In genomic region chr1:180241716-180242544, GRCh38 we compare ENCODE assay signal across 20 cellular contexts. TPM values are rescaled to one million over a fixed set of nuclear protein-coding genes. Genes with fewer than 3 reads are reported as not detected.
A peak's percentile ranks its signal among the peaks of the same experiment; 100 is the strongest.
DNase-seq lines count a peak whose midpoint lies in the region; ATAC-seq and TF ChIP-seq lines count a peak whose summit lies in the region.
"Had no signal": no experiment of that assay in that cellular context is flagged by ENCODE, and none has a peak within 500 bp of the region (broad histone marks: within the 10 kb centered on the region; RNA-seq: fewer than 3 reads in every experiment).

No MANE protein-coding gene starts in this region.

- H2BK5ac ChIP-seq in IMR-90 (ENCODE audit: low read depth, low read length, poor library complexity, severe bottlenecking): no peak overlapping the region

- H2AFZ ChIP-seq in IMR-90 (replicated peaks; ENCODE audit: low read length, poor library complexity): no peak overlapping the region

- intact Hi-C loops in IMR-90 (cut with micrococcal nuclease): no loop called here

- no peak overlapping the region for H3K4me2 ChIP-seq in IMR-90 (ENCODE audit: low read depth, low read length)
- H3K4me2 ChIP-seq: smooth muscle cell had no signal

- H4K20me1 ChIP-seq in IMR-90 (ENCODE audit: insufficient read depth, low read length): peaks cover 4% of the 10 kb centered on the region; the same call in 1 of the 2 replicates

- H3K56ac ChIP-seq in IMR-90 (ENCODE audit: extremely low read depth, insufficient read depth, low read length): no peak overlapping the region

- no peaks in the 10 kb centered on the region for H3K9me1 ChIP-seq in IMR-90 (ENCODE audit: insufficient read depth, low read length)

- no peak overlapping the region for H3K23ac ChIP-seq in IMR-90 (ENCODE audit: low read depth, low read length)

- POLR2A ChIA-PET in IMR-90 (lab: Charles Lee; ENCODE audit: unreplicated experiment): no interaction called here

- no peak overlapping the region for H3K4ac ChIP-seq in IMR-90 (ENCODE audit: low read depth, low read length)

- no peak overlapping the region for H2BK120ac ChIP-seq in IMR-90 (ENCODE audit: low read depth, low read length)

- in situ Hi-C loops in IMR-90 (cut with MboI; ENCODE audit: low sequenced_read_pairs): no loop called here

- no peaks in the 10 kb centered on the region for H3K79me1 ChIP-seq in IMR-90 (ENCODE audit: low read depth in 1 of 2, low read length in 2 of 2)

- DNase-seq in AML-193 (lab: John Stamatoyannopoulos, UW): peak; percentile 25 to 32
- DNase-seq in IMR-90: peak; percentile 31
- DNase-seq in adipocyte (ENCODE audit: low read depth): peak; percentile 41
- DNase-seq in left kidney (ENCODE audit: low read depth, low spot score): peak; percentile 66
- DNase-seq in NCI-H2227 (lab: John Stamatoyannopoulos, UW; ENCODE audit: unreplicated experiment): no peak
- no peak for DNase-seq in islet precursor cell
- DNase-seq in NCI-H524 (lab: John Stamatoyannopoulos, UW): no peak
- DNase-seq: GF-D8, KG1, naive B cell, NCI-H1436, NCI-H2171 treated with DMSO at 0.1 percent for 48 hours, NCI-H774, T-helper 17 cell, thyroid gland had no signal

- no peak overlapping the region for H2BK15ac ChIP-seq in IMR-90 (ENCODE audit: low read depth, low read length)

- H3K4me3 ChIP-seq in IMR-90 (ENCODE audit: insufficient read depth, low read depth, low read length): no peak overlapping the region
- H3K4me3 ChIP-seq in adipocyte (ENCODE audit: low read length): no peak overlapping the region
- H3K4me3 ChIP-seq: lower lobe of right lung, smooth muscle cell, thyroid gland had no signal

- H3K36me3 ChIP-seq in IMR-90 (ENCODE audit: control insufficient read depth, insufficient read depth, low read length): no peaks in the 10 kb centered on the region
- no peaks in the 10 kb centered on the region for H3K36me3 ChIP-seq in adipocyte (ENCODE audit: control insufficient read depth, insufficient read depth, low read length, severe bottlenecking)
- H3K36me3 ChIP-seq: lower lobe of right lung, thyroid gland had no signal

- H2AK9ac ChIP-seq in IMR-90 (replicated peaks; ENCODE audit: low read depth, low read length, poor library complexity): no peak overlapping the region

- no peak overlapping the region for H2BK20ac ChIP-seq in IMR-90 (ENCODE audit: low read depth, low read length)

- dilution Hi-C loops in IMR-90 (cut with HindIII; ENCODE audit: low sequenced_read_pairs, unreplicated experiment): no loop called here

- WGBS in IMR-90 (ENCODE audit: extremely low coverage in 2 of 2, insufficient read length in 1 of 2), 2 experiments: 80% methylated on average over 7 of the region's 8 CpGs; no CpG with 5 or more reads in 1 of the 2 experiments

- H3K14ac ChIP-seq in IMR-90 (replicated peaks; ENCODE audit: low read depth, low read length): no peak overlapping the region

- ATAC-seq in IMR-90 (ENCODE audit: low read depth) (peak; percentile 72), HG03442 (IDR thresholded peaks at IDR 0.05; ENCODE audit: unreplicated experiment) (no peak)
- ATAC-seq: lower lobe of right lung, T-helper 17 cell had no signal

- TF ChIP-seq CTCF in IMR-90 (conservative IDR thresholded peaks at IDR 0.05; ENCODE audit: low read depth, low read length): no peak

- no peak for TF ChIP-seq POLR2A in IMR-90 (IDR thresholded peaks at IDR 0.05; ENCODE audit: low read depth, low read length)

- H4K8ac ChIP-seq in IMR-90 (ENCODE audit: low read depth in 2 of 2, low read length in 2 of 2): no peak overlapping the region

- H3K27me3 ChIP-seq in IMR-90 (ENCODE audit: control insufficient read depth, insufficient read depth, low read length) (peaks cover 63% of the 10 kb centered on the region), adipocyte (replicated peaks; ENCODE audit: control insufficient read depth, insufficient read depth, low read length) (peaks cover 69% of the 10 kb centered on the region)

- no peak overlapping the region for H3K18ac ChIP-seq in IMR-90 (ENCODE audit: low read depth, low read length)

- H3K27ac ChIP-seq in IMR-90 (ENCODE audit: insufficient read depth, low read length): no peak overlapping the region
- H3K27ac ChIP-seq: lower lobe of right lung, RWPE1, thyroid gland had no signal

- no peaks in the 10 kb centered on the region for H3K4me1 ChIP-seq in IMR-90 (ENCODE audit: control insufficient read depth, insufficient read depth, low read length)
- H3K4me1 ChIP-seq in adipocyte (ENCODE audit: control insufficient read depth, insufficient read depth, low read length): no peaks in the 10 kb centered on the region
- H3K4me1 ChIP-seq: lower lobe of right lung, thyroid gland had no signal

- CTCF ChIA-PET in IMR-90 (lab: Yijun Ruan, JAX): interaction anchor here (0.8 kb wide), 1 partner anchor 11 kb away, joined by 5 read pairs; no protein-coding TSS in a partner anchor

- H3K9ac ChIP-seq in IMR-90 (ENCODE audit: low read depth, low read length) (no peak overlapping the region), adipocyte (ENCODE audit: low read length) (no peak overlapping the region)

- no peak overlapping the region for H4K91ac ChIP-seq in IMR-90 (ENCODE audit: insufficient read depth, low read depth, low read length)

- BruUV-seq in IMR-90 (replicated peaks; lab: Mats Ljungman, UMichigan): no TSS peak

- H3K9me3 ChIP-seq in IMR-90 (ENCODE audit: control insufficient read depth, insufficient read depth, low read length): peaks cover 4% of the 10 kb centered on the region
- peaks cover 2% of the 10 kb centered on the region for H3K9me3 ChIP-seq in adipocyte (ENCODE audit: control insufficient read depth, low read length)
- H3K9me3 ChIP-seq: lower lobe of right lung, thyroid gland had no signal

- no peak overlapping the region for H4K5ac ChIP-seq in IMR-90 (ENCODE audit: low read depth, low read length)

- no peak for TF ChIP-seq RAD21 in IMR-90 (IDR thresholded peaks at IDR 0.05; ENCODE audit: low read length)

- H2AK5ac ChIP-seq in IMR-90 (ENCODE audit: low read depth, low read length): no peak overlapping the region

TF ChIP-seq in IMR-90, 13 proteins besides CTCF, POLR2A, EP300 and RAD21:
- TF ChIP-seq BHLHE40 (IDR thresholded peaks at IDR 0.05; ENCODE audit: low read depth, low read length) (no peak), CEBPB (IDR thresholded peaks at IDR 0.05; ENCODE audit: low read depth, low read length) (no peak), RFX5 (IDR thresholded peaks at IDR 0.05; ENCODE audit: low read depth, low read length) (no peak), MAFK (IDR thresholded peaks at IDR 0.05; ENCODE audit: low read depth, low read length) (no peak), RCOR1 (IDR thresholded peaks at IDR 0.05; ENCODE audit: insufficient replicate concordance, low read length) (no peak), SMC3 (IDR thresholded peaks at IDR 0.05; ENCODE audit: low read depth, low read length) (no peak), MXI1 (IDR thresholded peaks at IDR 0.05; ENCODE audit: borderline replicate concordance, low read depth, low read length) (no peak), FOS (IDR thresholded peaks at IDR 0.05; ENCODE audit: low read depth, low read length) (no peak), MAZ (IDR thresholded peaks at IDR 0.05; ENCODE audit: borderline replicate concordance, low read depth, low read length) (no peak), NFE2L2 (IDR thresholded peaks at IDR 0.05; ENCODE audit: low read depth, low read length) (no peak), CHD1 (IDR thresholded peaks at IDR 0.05; ENCODE audit: low read depth, low read length) (no peak)
- TF ChIP-seq, protein P1, sequence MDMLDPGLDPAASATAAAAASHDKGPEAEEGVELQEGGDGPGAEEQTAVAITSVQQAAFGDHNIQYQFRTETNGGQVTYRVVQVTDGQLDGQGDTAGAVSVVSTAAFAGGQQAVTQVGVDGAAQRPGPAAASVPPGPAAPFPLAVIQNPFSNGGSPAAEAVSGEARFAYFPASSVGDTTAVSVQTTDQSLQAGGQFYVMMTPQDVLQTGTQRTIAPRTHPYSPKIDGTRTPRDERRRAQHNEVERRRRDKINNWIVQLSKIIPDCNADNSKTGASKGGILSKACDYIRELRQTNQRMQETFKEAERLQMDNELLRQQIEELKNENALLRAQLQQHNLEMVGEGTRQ (IDR thresholded peaks at IDR 0.05; ENCODE audit: low read depth, low read length): no peak
- TF ChIP-seq, protein P2, sequence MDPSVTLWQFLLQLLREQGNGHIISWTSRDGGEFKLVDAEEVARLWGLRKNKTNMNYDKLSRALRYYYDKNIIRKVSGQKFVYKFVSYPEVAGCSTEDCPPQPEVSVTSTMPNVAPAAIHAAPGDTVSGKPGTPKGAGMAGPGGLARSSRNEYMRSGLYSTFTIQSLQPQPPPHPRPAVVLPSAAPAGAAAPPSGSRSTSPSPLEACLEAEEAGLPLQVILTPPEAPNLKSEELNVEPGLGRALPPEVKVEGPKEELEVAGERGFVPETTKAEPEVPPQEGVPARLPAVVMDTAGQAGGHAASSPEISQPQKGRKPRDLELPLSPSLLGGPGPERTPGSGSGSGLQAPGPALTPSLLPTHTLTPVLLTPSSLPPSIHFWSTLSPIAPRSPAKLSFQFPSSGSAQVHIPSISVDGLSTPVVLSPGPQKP (IDR thresholded peaks at IDR 0.05; ENCODE audit: borderline replicate concordance, low read depth, low read length): no peak

RNA-seq across cellular contexts. Expression of gene LHX4, which starts 11.9 kb away (rescaled TPM):
- total RNA-seq in IMR-90 (2012; rRNA removed): 0.18 and 0.28 TPM in 2 replicates
- 0.03 and 0.05 TPM in 2 replicates for polyA plus RNA-seq in IMR-90 (2012; rRNA removed)
- polyA plus RNA-seq in IMR-90 (2012; cell fraction: cytosol; rRNA removed): 0.03 and 0.07 TPM in 2 replicates
- polyA plus RNA-seq in IMR-90 (2012; cell fraction: nucleus; rRNA removed; ENCODE audit: low replicate concordance): 0.07 and 0.15 TPM in 2 replicates
- total RNA-seq: glomerular endothelial cell, lower lobe of right lung, smooth muscle cell, T-helper 17 cell, thyroid gland had no signal
- polyA plus RNA-seq: smooth muscle cell had no signal

Comparison
In these comparisons a context has a peak if more than half of its experiments do, and no peak if none do; other contexts are left out.
1. DNase-seq: peak in AML-193 (2 of 2), IMR-90 (single experiment), adipocyte (single experiment) and left kidney (single experiment); none in NCI-H2227 (single experiment), islet precursor cell (single experiment) and NCI-H524 (0 of 2).